In genomic region chr11:16969010-16970004, GRCh38 we compare ENCODE assay signal across 18 cellular contexts. TPM values are rescaled to one million over a fixed set of nuclear protein-coding genes. Genes with fewer than 3 reads are reported as not detected.
DNase-seq lines count a peak whose midpoint lies in the region; ATAC-seq and TF ChIP-seq lines count a peak whose summit lies in the region.
"Had no signal": no experiment of that assay in that cellular context is flagged by ENCODE, and none has a peak within 500 bp of the region (broad histone marks: within the 10 kb centered on the region; RNA-seq: fewer than 3 reads in every experiment).

No MANE protein-coding gene starts in this region.

- H3K36me3 Mint-ChIP-seq in WTC11 = no peaks in the 10 kb centered on the region
- H3K36me3 Mint-ChIP-seq: immature natural killer cell had no signal

- no peak overlapping the region for H3K4me3 Mint-ChIP-seq in WTC11
- H3K4me3 Mint-ChIP-seq: immature natural killer cell had no signal

- no peaks in the 10 kb centered on the region for H3K9me3 Mint-ChIP-seq in WTC11
- H3K9me3 Mint-ChIP-seq: immature natural killer cell had no signal

- no peak overlapping the region for H2AFZ ChIP-seq in osteoblast (ENCODE audit: low read length)

- no peaks in the 10 kb centered on the region for H4K20me1 ChIP-seq in osteoblast (ENCODE audit: insufficient read depth, low read length)

- H3K4me1 ChIP-seq in colonic mucosa (peaks cover 20% of the 10 kb centered on the region), muscle layer of duodenum (ENCODE audit: control insufficient read depth in 1 of 2, insufficient read depth in 2 of 2, low read length in 2 of 2) (peaks cover 0 to 14% of the 10 kb centered on the region in 2 donors), osteoblast (ENCODE audit: insufficient read depth, low read length) (no peaks in the 10 kb centered on the region)
- H3K4me1 ChIP-seq: upper lobe of right lung had no signal

- H3K36me3 ChIP-seq in colonic mucosa (no peaks in the 10 kb centered on the region), muscle layer of duodenum (ENCODE audit: control insufficient read depth in 1 of 2, insufficient read depth in 2 of 2, low read length in 2 of 2) (no peaks in the 10 kb centered on the region), osteoblast (ENCODE audit: insufficient read depth, low read length) (no peaks in the 10 kb centered on the region)
- H3K36me3 ChIP-seq: upper lobe of right lung had no signal

- DNase-seq in DMS53 (lab: John Stamatoyannopoulos, UW) (peak; percentile 9), DMS53 treated with DMSO at 0.1 percent for 48 hours (lab: John Stamatoyannopoulos, UW; ENCODE audit: unreplicated experiment) (no peak), NCI-H524 treated with DMSO at 0.1 percent for 48 hours (lab: John Stamatoyannopoulos, UW) (peak; percentile 69), colonic mucosa (peak; percentile 61), WTC11 (ENCODE audit: low spot score) (no peak), osteoblast (ENCODE audit: insufficient read length, low spot score, missing footprints) (no peak)
- DNase-seq in stimulated activated CD4-positive, alpha-beta T cell treated with anti-CD3 and anti-CD28 coated beads, Interleukin-4, amount 100 ng/mL, for 1 hour = no peak
- DNase-seq: 8988T; activated CD4-positive, alpha-beta T cell treated with anti-CD3 and anti-CD28 coated beads, Interleukin-2, amount 50 U/mL, for 4 hours; C1 segment of cervical spinal cord; DMS79 treated with DMSO at 0.1 percent for 48 hours; immature natural killer cell; NCI-H1694 treated with DMSO at 0.1 percent for 48 hours; SIG-M5; T-helper 9 cell; upper lobe of right lung had no signal

- H3K27me3 Mint-ChIP-seq in WTC11 (ENCODE audit: low read depth) = no peaks in the 10 kb centered on the region

- POLR2A ChIA-PET in WTC11 (lab: Charles Lee) = interaction anchor here (0.7 to 1.2 kb wide), 2 partner anchors 20 to 108 kb away, joined by 3 to 4 read pairs; partner anchors contain the start of gene RPS13

- H3K27ac ChIP-seq in colonic mucosa (peak overlapping the region; percentile 44), muscle layer of duodenum (ENCODE audit: low read length) (peak overlapping the region; percentile 14), osteoblast (ENCODE audit: low read depth, low read length) (no peak overlapping the region)
- H3K27ac ChIP-seq: skin epidermis, upper lobe of right lung had no signal

- peak overlapping the region in 1 of 2 donors; percentile 14 for H3K9ac ChIP-seq in colonic mucosa (ENCODE audit: low read depth in 2 of 2, low read length in 2 of 2)

- no peaks in the 10 kb centered on the region for H3K27me3 ChIP-seq in colonic mucosa
- H3K27me3 ChIP-seq in muscle layer of duodenum (ENCODE audit: low read depth, low read length) = no peaks in the 10 kb centered on the region
- no peaks in the 10 kb centered on the region for H3K27me3 ChIP-seq in osteoblast (ENCODE audit: insufficient read depth, low read length)
- H3K27me3 ChIP-seq: upper lobe of right lung had no signal

- no peak overlapping the region for H3K27ac Mint-ChIP-seq in WTC11
- H3K27ac Mint-ChIP-seq: immature natural killer cell had no signal

- H3K9me3 ChIP-seq in colonic mucosa (no peaks in the 10 kb centered on the region), muscle layer of duodenum (ENCODE audit: control insufficient read depth in 1 of 2, low read length in 2 of 2) (no peaks in the 10 kb centered on the region), osteoblast (ENCODE audit: low read depth, low read length) (no peaks in the 10 kb centered on the region)
- H3K9me3 ChIP-seq: upper lobe of right lung had no signal

- intact Hi-C loops in colonic mucosa (cut with DNase I) = no loop called here

- CTCF ChIA-PET in WTC11 (lab: Charles Lee) = no interaction called here

- no peaks in the 10 kb centered on the region for H3K4me1 Mint-ChIP-seq in WTC11
- H3K4me1 Mint-ChIP-seq: immature natural killer cell had no signal

- ATAC-seq in WTC11 = no peak

- H3K79me2 ChIP-seq in osteoblast (ENCODE audit: insufficient read depth, low read length) = no peaks in the 10 kb centered on the region

- TF ChIP-seq CTCF in colonic mucosa (IDR thresholded peaks at IDR 0.05) (no peak), WTC11 (IDR thresholded peaks at IDR 0.05) (no peak), osteoblast (IDR thresholded peaks at IDR 0.05; ENCODE audit: extremely low read depth, low read depth, low read length) (no peak)

- H3K4me3 ChIP-seq in colonic mucosa (no peak overlapping the region), muscle layer of duodenum (ENCODE audit: low read depth in 1 of 2, low read length in 2 of 2) (no peak overlapping the region), osteoblast (ENCODE audit: insufficient read depth, low read length) (no peak overlapping the region)
- H3K4me3 ChIP-seq: skin epidermis, upper lobe of right lung had no signal

- no peak overlapping the region for H3K4me2 ChIP-seq in osteoblast (ENCODE audit: insufficient read depth, low read length)

TF ChIP-seq in WTC11, 78 proteins besides CTCF, POLR2A, EP300 and RAD21 (continues in another document):
- TF ChIP-seq CDX4 (CRISPR knock-in tag; IDR thresholded peaks at IDR 0.05; ENCODE audit: borderline replicate concordance) (no peak), ARID4B (CRISPR knock-in tag; IDR thresholded peaks at IDR 0.05; ENCODE audit: borderline replicate concordance) (no peak), FOXP4 (CRISPR knock-in tag; IDR thresholded peaks at IDR 0.05) (no peak), NFYB (CRISPR knock-in tag; conservative IDR thresholded peaks at IDR 0.05; ENCODE audit: low read depth) (no peak), ZMAT4 (CRISPR knock-in tag; IDR thresholded peaks at IDR 0.05) (no peak), NFE2L1 (CRISPR knock-in tag; IDR thresholded peaks at IDR 0.05) (no peak), ZNF671 (CRISPR knock-in tag; IDR thresholded peaks at IDR 0.05) (no peak), E2F5 (CRISPR knock-in tag; IDR thresholded peaks at IDR 0.05) (no peak)

RNA-seq across cellular contexts. Expression of gene PLEKHA7, which starts 44.9 kb away (rescaled TPM):
- total RNA-seq in colonic mucosa (10 to 100 TPM; 55.6 to 65.9 TPM), WTC11 (2021) (13.0 to 16.2 TPM (median 15.3 TPM) in 3 replicates), osteoblast (0.29 and 1.1 TPM in 2 replicates)

Comparison
In these comparisons a context has a peak if more than half of its experiments do, and no peak if none do; other contexts are left out.
1. DNase-seq: peak in DMS53 (single experiment), NCI-H524 treated with DMSO at 0.1 percent for 48 hours (single experiment) and colonic mucosa (single experiment); none in DMS53 treated with DMSO at 0.1 percent for 48 hours (single experiment), WTC11 (single experiment), stimulated activated CD4-positive, alpha-beta T cell treated with anti-CD3 and anti-CD28 coated beads, Interleukin-4, amount 100 ng/mL, for 1 hour (single experiment) and osteoblast (single experiment).